ENCODE assay signal across 25 cellular contexts in genomic region chr6:167165887-167166471, GRCh38. TPM values are rescaled to one million over a fixed set of nuclear protein-coding genes. Genes with fewer than 3 reads are reported as not detected.
DNase-seq lines count a peak whose midpoint lies in the region; ATAC-seq, FAIRE-seq and TF ChIP-seq lines count a peak whose summit lies in the region.
"Had no signal": no experiment of that assay in that cellular context is flagged by ENCODE, and none has a peak within 500 bp of the region (broad histone marks: within the 10 kb centered on the region; RNA-seq: fewer than 3 reads in every experiment).

No MANE protein-coding gene starts in this region.

- peak; percentile 9 for FAIRE-seq in GM12892 (lab: Jason Lieb, UNC)
- no peak for FAIRE-seq in GM12878 (lab: Jason Lieb, UNC)
- no peak for FAIRE-seq in HepG2 (lab: Jason Lieb, UNC)
- FAIRE-seq: A549, G401.6, GM19239 had no signal

- H3K9me3 ChIP-seq in GM12878 (replicated peaks; ENCODE audit: control insufficient read depth, insufficient read depth, low read length) (no peaks in the 10 kb centered on the region), HepG2 (ENCODE audit: low read length) (no peaks in the 10 kb centered on the region), mucosa of descending colon (no peaks in the 10 kb centered on the region), OCI-LY7 (ENCODE audit: low read length) (no peaks in the 10 kb centered on the region)
- H3K9me3 ChIP-seq: A549, BE2C, BLaER1 had no signal

- in situ Hi-C loops in GM12878 (cut with MboI) (no loop called here), HepG2 (cut with HindIII; ENCODE audit: extremely low pct_ligation_motif_present, low pct_unique_long_range_greater_than_20kb) (no loop called here)

- intact Hi-C loops in GM12878 (cut with micrococcal nuclease; ENCODE audit: unreplicated experiment): no loop called here
- intact Hi-C loops in HepG2 (cut with micrococcal nuclease; ENCODE audit: unreplicated experiment): no loop called here
- intact Hi-C loops in mucosa of descending colon (cut with DNase I, micrococcal nuclease): no loop called here
- intact Hi-C loops in OCI-LY7 (cut with micrococcal nuclease; ENCODE audit: unreplicated experiment): no loop called here

- no peaks in the 10 kb centered on the region for H3K4me1 ChIP-seq in GM12878 (ENCODE audit: control insufficient read depth, insufficient read depth, low read length)
- H3K4me1 ChIP-seq in HepG2 (ENCODE audit: insufficient read depth, low read length): peaks cover 17% of the 10 kb centered on the region
- H3K4me1 ChIP-seq in mucosa of descending colon (ENCODE audit: low read depth): no peaks in the 10 kb centered on the region
- H3K4me1 ChIP-seq in OCI-LY7 (ENCODE audit: insufficient read depth, low read length, poor library complexity, severe bottlenecking): no peaks in the 10 kb centered on the region
- H3K4me1 ChIP-seq: A549, BE2C had no signal

- H3K4me3 Mint-ChIP-seq in stimulated activated effector memory CD8-positive, alpha-beta T cell treated with anti-CD3 and anti-CD28 coated beads, Interleukin-12 subunit alpha, Interleukin-12 subunit beta, amount 100 ng/mL, for 72 hours: no peak overlapping the region
- H3K4me3 Mint-ChIP-seq: CD14-positive monocyte; CD4-positive, alpha-beta memory T cell; CD4-positive, CD25-positive, alpha-beta regulatory T cell; CD8-positive, alpha-beta memory T cell had no signal

- H3K4me2 ChIP-seq in GM12878 (ENCODE audit: control insufficient read depth, insufficient read depth): no peak overlapping the region
- no peak overlapping the region for H3K4me2 ChIP-seq in HepG2 (ENCODE audit: low read depth, low read length)
- no peak overlapping the region for H3K4me2 ChIP-seq in OCI-LY7 (ENCODE audit: low read length)
- H3K4me2 ChIP-seq: A549, BLaER1 had no signal

- H3K9me3 Mint-ChIP-seq in stimulated activated effector memory CD8-positive, alpha-beta T cell treated with anti-CD3 and anti-CD28 coated beads, Interleukin-12 subunit alpha, Interleukin-12 subunit beta, amount 100 ng/mL, for 72 hours: no peaks in the 10 kb centered on the region
- H3K9me3 Mint-ChIP-seq: CD4-positive, alpha-beta memory T cell had no signal

- H3K27ac ChIP-seq in GM12878 (ENCODE audit: control insufficient read depth, insufficient read depth) (no peak overlapping the region), HepG2 (ENCODE audit: extremely low read length, insufficient read depth, low read length) (no peak overlapping the region), OCI-LY7 (ENCODE audit: low read depth, low read length, poor library complexity, severe bottlenecking) (no peak overlapping the region)
- H3K27ac ChIP-seq: 22Rv1, A549, BLaER1 had no signal

- H2AFZ ChIP-seq in GM12878 (ENCODE audit: control insufficient read depth, low read depth, low read length) (no peak overlapping the region), HepG2 (ENCODE audit: low read length) (no peak overlapping the region), OCI-LY7 (ENCODE audit: low read length) (no peak overlapping the region)

- TF ChIP-seq CTCF in GM12878 (IDR thresholded peaks at IDR 0.05 in 2 of 3, conservative IDR thresholded peaks at IDR 0.05 in 1 of 3; ENCODE audit: control insufficient read depth in 2 of 3, extremely low read depth in 1 of 3, insufficient read depth in 1 of 3, low read depth in 3 of 3, low read length in 3 of 3): no peak
- TF ChIP-seq CTCF in HepG2 (CRISPR knock-in tag; IDR thresholded peaks at IDR 0.05): no peak
- TF ChIP-seq CTCF in mucosa of descending colon (IDR thresholded peaks at IDR 0.05): no peak
- no peak for TF ChIP-seq CTCF in OCI-LY7 (conservative IDR thresholded peaks at IDR 0.05; ENCODE audit: low read length)

- no peaks in the 10 kb centered on the region for H3K36me3 Mint-ChIP-seq in stimulated activated effector memory CD8-positive, alpha-beta T cell treated with anti-CD3 and anti-CD28 coated beads, Interleukin-12 subunit alpha, Interleukin-12 subunit beta, amount 100 ng/mL, for 72 hours
- H3K36me3 Mint-ChIP-seq: CD14-positive monocyte; CD4-positive, alpha-beta memory T cell had no signal

- ATAC-seq in GM12878 (peak; percentile 71), HepG2 (no peak), mucosa of descending colon (no peak), GM21723 (IDR thresholded peaks at IDR 0.05; ENCODE audit: unreplicated experiment) (no peak)
- peak; percentile 51 for ATAC-seq in stimulated activated effector memory CD8-positive, alpha-beta T cell treated with anti-CD3 and anti-CD28 coated beads, Interleukin-12 subunit alpha, Interleukin-12 subunit beta, amount 100 ng/mL, for 72 hours
- ATAC-seq: A549 had no signal

- H3K27me3 ChIP-seq in GM12878 (replicated peaks in 1 of 2; ENCODE audit: control insufficient read depth in 2 of 2, insufficient read depth in 2 of 2, low read length in 1 of 2): no peaks in the 10 kb centered on the region
- H3K27me3 ChIP-seq in HepG2 (ENCODE audit: control insufficient read depth in 1 of 2, insufficient read depth in 2 of 2, low read length in 2 of 2): peaks cover 2 to 49% of the 10 kb centered on the region in 2 experiments; a peak in 4 of 5 replicates
- H3K27me3 ChIP-seq: BE2C, BLaER1 had no signal

- 0% methylated on average over 1 of the region's 1 CpG for WGBS in GM12878 (ENCODE audit: insufficient coverage, insufficient replicate concordance, low lambda C conversion rate, missing lambda C conversion rate)
- WGBS in HepG2 (ENCODE audit: low lambda C conversion rate): 11% methylated on average over 1 of the region's 1 CpG

- TF ChIP-seq RAD21 in GM12878 (IDR thresholded peaks at IDR 0.05; ENCODE audit: insufficient read depth, low read depth, low read length) (no peak), HepG2 (CRISPR knock-in tag; IDR thresholded peaks at IDR 0.05) (no peak)

- BruUV-seq in GM12878 (replicated peaks; lab: Mats Ljungman, UMichigan) (no TSS peak), HepG2 (replicated peaks; lab: Mats Ljungman, UMichigan) (no TSS peak), OCI-LY7 (replicated peaks; lab: Mats Ljungman, UMichigan) (no TSS peak)

- H3K4me3 ChIP-seq in GM12878 (no peak overlapping the region), HepG2 (replicated peaks in 1 of 3; ENCODE audit: insufficient read depth in 1 of 3, low read depth in 2 of 3, low read length in 3 of 3) (no peak overlapping the region), mucosa of descending colon (no peak overlapping the region), OCI-LY7 (ENCODE audit: low read depth, low read length, poor library complexity, severe bottlenecking) (no peak overlapping the region)
- H3K4me3 ChIP-seq: A549, BLaER1 had no signal

- no peaks in the 10 kb centered on the region for H4K20me1 ChIP-seq in GM12878 (ENCODE audit: control insufficient read depth, insufficient read depth)
- no peaks in the 10 kb centered on the region for H4K20me1 ChIP-seq in HepG2 (ENCODE audit: insufficient read depth, low read length)
- H4K20me1 ChIP-seq in OCI-LY7 (ENCODE audit: insufficient read depth, low read length): no peaks in the 10 kb centered on the region
- H4K20me1 ChIP-seq: BLaER1 had no signal

- H3K36me3 ChIP-seq in GM12878 (ENCODE audit: control insufficient read depth in 2 of 2, insufficient read depth in 2 of 2, low read length in 1 of 2) (no peaks in the 10 kb centered on the region), HepG2 (replicated peaks in 1 of 2; ENCODE audit: control insufficient read depth in 1 of 2, insufficient read depth in 2 of 2, low read length in 2 of 2) (no peaks in the 10 kb centered on the region), mucosa of descending colon (ENCODE audit: low read depth) (no peaks in the 10 kb centered on the region), OCI-LY7 (ENCODE audit: insufficient read depth, low read length) (no peaks in the 10 kb centered on the region)
- H3K36me3 ChIP-seq: BE2C, BLaER1 had no signal

- DNase-seq in GM12892 (ENCODE audit: insufficient read length) (no peak), GM12878 (ENCODE audit: low read depth, low spot score) (no peak), HepG2 (ENCODE audit: low spot score) (no peak), mucosa of descending colon (no peak), OCI-LY7 (ENCODE audit: low spot score) (no peak)
- DNase-seq in stimulated activated effector memory CD8-positive, alpha-beta T cell treated with anti-CD3 and anti-CD28 coated beads, Interleukin-12 subunit alpha, Interleukin-12 subunit beta, amount 100 ng/mL, for 72 hours (ENCODE audit: low spot score in 2 of 2): no peak
- DNase-seq: BE2C; C1 segment of cervical spinal cord; CD4-positive, alpha-beta memory T cell; CD4-positive, CD25-positive, alpha-beta regulatory T cell; CD8-positive, alpha-beta memory T cell; COR-L47; DMS 273 treated with DMSO at 0.1 percent for 48 hours; DMS153; DMS53; DMS79 treated with DMSO at 0.1 percent for 48 hours; GF-D8 had no signal

- SMC1A ChIA-PET in GM12878 (lab: Charles Lee; ENCODE audit: uncharacterized antibody, unreplicated experiment): no interaction called here

- TF ChIP-seq EP300 in GM12878 (IDR thresholded peaks at IDR 0.05; ENCODE audit: borderline replicate concordance in 1 of 2, control insufficient read depth in 1 of 2, low read depth in 2 of 2, low read length in 2 of 2) (no peak), HepG2 (IDR thresholded peaks at IDR 0.05; ENCODE audit: low read depth in 2 of 2, low read length in 2 of 2) (no peak), HepG2 (CRISPR knock-in tag; IDR thresholded peaks at IDR 0.05; ENCODE audit: borderline replicate concordance) (no peak)

- no peaks in the 10 kb centered on the region for H3K79me2 ChIP-seq in GM12878 (ENCODE audit: control insufficient read depth, insufficient read depth, low read length)
- no peaks in the 10 kb centered on the region for H3K79me2 ChIP-seq in HepG2 (ENCODE audit: insufficient read depth, low read length)
- no peaks in the 10 kb centered on the region for H3K79me2 ChIP-seq in OCI-LY7 (ENCODE audit: insufficient read depth, low read depth, low read length)

- RAD21 ChIA-PET in GM12878 (lab: Charles Lee; ENCODE audit: unreplicated experiment): no interaction called here

- CTCF ChIA-PET in GM12878 (lab: Yijun Ruan, JAX) (interaction anchor here (1.1 kb wide), 1 partner anchor 391 kb away, joined by 3 read pairs; no protein-coding TSS in a partner anchor), HepG2 (lab: Yijun Ruan, JAX; ENCODE audit: low intra/inter-chr PET ratio, low total read pairs) (no interaction called here), OCI-LY7 (lab: Charles Lee; ENCODE audit: unreplicated experiment) (interaction anchor here (0.6 kb wide), 1 partner anchor 210 kb away, joined by 22 read pairs; no protein-coding TSS in a partner anchor)

- POLR2A ChIA-PET in GM12878 (lab: Charles Lee) (interaction anchor here (1.1 kb wide), 1 partner anchor 13 kb away, joined by 3 read pairs; no protein-coding TSS in a partner anchor), HepG2 (lab: Yijun Ruan, JAX) (no interaction called here), OCI-LY7 (lab: Charles Lee) (interaction anchor here (1.2 kb wide), 1 partner anchor 15 kb away, joined by 3 read pairs; no protein-coding TSS in a partner anchor)

- no peak overlapping the region for H3K27ac Mint-ChIP-seq in stimulated activated effector memory CD8-positive, alpha-beta T cell treated with anti-CD3 and anti-CD28 coated beads, Interleukin-12 subunit alpha, Interleukin-12 subunit beta, amount 100 ng/mL, for 72 hours
- H3K27ac Mint-ChIP-seq: CD14-positive monocyte; CD4-positive, alpha-beta memory T cell had no signal

- H3K9me2 ChIP-seq in OCI-LY7 (ENCODE audit: insufficient read depth, low read length): no peaks in the 10 kb centered on the region

- TF ChIP-seq POLR2A in GM12892 (IDR thresholded peaks at IDR 0.05; ENCODE audit: low read depth, low read length) (no peak), GM12878 (IDR thresholded peaks at IDR 0.05; ENCODE audit: low read depth, low read length) (no peak), HepG2 (IDR thresholded peaks at IDR 0.05; ENCODE audit: insufficient read depth in 1 of 2, low read depth in 2 of 2, low read length in 2 of 2) (no peak)

- H3K9ac ChIP-seq in GM12878 (ENCODE audit: control insufficient read depth, insufficient read depth, low read length) (no peak overlapping the region), HepG2 (ENCODE audit: insufficient read depth, low read depth, low read length) (no peak overlapping the region)
- H3K9ac ChIP-seq: BLaER1 had no signal

- H3K4me1 Mint-ChIP-seq in stimulated activated effector memory CD8-positive, alpha-beta T cell treated with anti-CD3 and anti-CD28 coated beads, Interleukin-12 subunit alpha, Interleukin-12 subunit beta, amount 100 ng/mL, for 72 hours: no peaks in the 10 kb centered on the region
- H3K4me1 Mint-ChIP-seq: CD14-positive monocyte; CD8-positive, alpha-beta memory T cell had no signal

RNA-seq across cellular contexts. Expression of gene GPR31, which starts 8.2 kb away (rescaled TPM):
- polyA plus RNA-seq in GM12892 (2012; ENCODE audit: missing spikeins): not detected
- not detected in 2 replicates for total RNA-seq in GM12878 (2013; cell fraction: nucleolus; rRNA removed)
- total RNA-seq in GM12878 (2014; rRNA removed) (not detected in 2 replicates), GM12878 (2014; rRNA removed; fragmentation: Illumina TruSeq; extraction: Trizol) (not detected in 2 replicates), GM12878 (2021) (not detected in 2 replicates), HepG2 (2016; rRNA removed; fragmentation: Illumina TruSeq; extraction: Trizol) (not detected in 2 replicates), mucosa of descending colon (not detected), OCI-LY7 (2022) (not detected in 2 replicates)
- polyA plus RNA-seq in GM12878 (2011; ENCODE audit: low read depth): not detected
- polyA plus RNA-seq in GM12878 (2011; rRNA removed) (not detected in 2 replicates), GM12878 (2014; fragmentation: Illumina TruSeq; extraction: Trizol) (not detected in 2 replicates), GM12878 (2014; fragmentation: Nextera tagmentation; extraction: Ambion mirVana) (not detected), GM12878 (2014; rRNA removed) (not detected in 2 replicates), GM12878 (2016; fragmentation: Nextera tagmentation; extraction: Ambion mirVana) (not detected), HepG2 (2011; rRNA removed) (not detected in 2 replicates)
- polyA plus RNA-seq in GM12878 (2011; cell fraction: cytosol; rRNA removed): not detected in 2 replicates
- polyA plus RNA-seq in GM12878 (2011; cell fraction: nucleus; rRNA removed): not detected in 2 replicates
- polyA plus RNA-seq in GM12878 (2012): not detected in 2 replicates
- polyA minus RNA-seq in GM12878 (2011; rRNA and poly(A)+ RNA removed): not detected in 2 replicates
- not detected in 2 replicates for polyA minus RNA-seq in GM12878 (2011; cell fraction: cytosol; rRNA and poly(A)+ RNA removed)
- polyA minus RNA-seq in GM12878 (2011; cell fraction: nucleus; rRNA and poly(A)+ RNA removed): not detected in 2 replicates
- not detected in 2 replicates for total RNA-seq in HepG2 (2016; cell fraction: cytosol; rRNA removed; fragmentation: Illumina TruSeq; extraction: Trizol; ENCODE audit: low read depth)
- not detected in 2 replicates for total RNA-seq in HepG2 (2016; cell fraction: insoluble cytoplasmic fraction; rRNA removed; fragmentation: Illumina TruSeq; extraction: Trizol)
- total RNA-seq in HepG2 (2016; cell fraction: membrane; rRNA removed; fragmentation: Illumina TruSeq; extraction: Trizol): not detected in 2 replicates
- total RNA-seq in HepG2 (2016; cell fraction: nucleus; rRNA removed; fragmentation: Illumina TruSeq; extraction: Trizol): not detected in 2 replicates
- polyA plus RNA-seq in HepG2 (2011; cell fraction: cytosol; rRNA removed): not detected in 2 replicates
- polyA plus RNA-seq in HepG2 (2011; cell fraction: nucleus; rRNA removed): not detected in 2 replicates
- polyA plus RNA-seq in HepG2 (2012): not detected in 2 replicates
- polyA plus RNA-seq in HepG2 (2016; cell fraction: cytosol; fragmentation: Illumina TruSeq; extraction: Trizol; ENCODE audit: low read depth): not detected in 2 replicates
- not detected in 2 replicates for polyA plus RNA-seq in HepG2 (2016; cell fraction: insoluble cytoplasmic fraction; fragmentation: Illumina TruSeq; extraction: Trizol; ENCODE audit: low read depth)
- not detected in 2 replicates for polyA plus RNA-seq in HepG2 (2016; cell fraction: membrane; fragmentation: Illumina TruSeq; extraction: Trizol; ENCODE audit: low read depth)
- not detected in 2 replicates for polyA plus RNA-seq in HepG2 (2016; cell fraction: nucleus; fragmentation: Illumina TruSeq; extraction: Trizol; ENCODE audit: insufficient read depth, low read depth)
- polyA minus RNA-seq in HepG2 (2011; rRNA and poly(A)+ RNA removed; ENCODE audit: low replicate concordance): not detected in 2 replicates
- polyA minus RNA-seq in HepG2 (2011; cell fraction: cytosol; rRNA and poly(A)+ RNA removed): not detected in 2 replicates
- polyA minus RNA-seq in HepG2 (2011; cell fraction: nucleus; rRNA and poly(A)+ RNA removed): not detected in 2 replicates
- total RNA-seq in OCI-LY7 (2014; rRNA removed; shearing (Covaris generic)): not detected in 2 replicates
- total RNA-seq: A172; CD4-positive, alpha-beta memory T cell; CD4-positive, CD25-positive, alpha-beta regulatory T cell; CD8-positive, alpha-beta memory T cell had no signal
- polyA plus RNA-seq: A549; CD14-positive monocyte; CD4-positive, alpha-beta memory T cell; CD4-positive, CD25-positive, alpha-beta regulatory T cell; CD8-positive, alpha-beta memory T cell had no signal

RNA-seq across cellular contexts. Expression of gene CCR6, which starts 43.1 kb away (rescaled TPM):
- polyA plus RNA-seq in GM12892 (2012; ENCODE audit: missing spikeins): 3.4 TPM
- 2.4 and 2.7 TPM in 2 replicates for total RNA-seq in GM12878 (2013; cell fraction: nucleolus; rRNA removed)
- total RNA-seq in GM12878 (2014; rRNA removed): 7.2 and 7.6 TPM in 2 replicates
- total RNA-seq in GM12878 (2014; rRNA removed; fragmentation: Illumina TruSeq; extraction: Trizol): 6.6 and 7.5 TPM in 2 replicates
- 5.6 and 7.3 TPM in 2 replicates for total RNA-seq in GM12878 (2021)
- 2.3 TPM for polyA plus RNA-seq in GM12878 (2011; ENCODE audit: low read depth)
- polyA plus RNA-seq in GM12878 (2011; rRNA removed): 5.6 and 7.0 TPM in 2 replicates
- 7.5 and 7.6 TPM in 2 replicates for polyA plus RNA-seq in GM12878 (2011; cell fraction: cytosol; rRNA removed)
- polyA plus RNA-seq in GM12878 (2011; cell fraction: nucleus; rRNA removed): 0.67 and 1.7 TPM in 2 replicates
- 1.9 and 3.1 TPM in 2 replicates for polyA plus RNA-seq in GM12878 (2012)
- polyA plus RNA-seq in GM12878 (2014; fragmentation: Illumina TruSeq; extraction: Trizol): 7.6 and 8.1 TPM in 2 replicates
- polyA plus RNA-seq in GM12878 (2014; fragmentation: Nextera tagmentation; extraction: Ambion mirVana): 1 to 10 TPM; 5.5 to 6.8 TPM
- 4.8 and 5.6 TPM in 2 replicates for polyA plus RNA-seq in GM12878 (2014; rRNA removed)
- 1 to 10 TPM; 2.2 to 3.3 TPM for polyA plus RNA-seq in GM12878 (2016; fragmentation: Nextera tagmentation; extraction: Ambion mirVana)
- polyA minus RNA-seq in GM12878 (2011; rRNA and poly(A)+ RNA removed): 12.6 and 15.8 TPM in 2 replicates
- polyA minus RNA-seq in GM12878 (2011; cell fraction: cytosol; rRNA and poly(A)+ RNA removed): 1.1 and 2.7 TPM in 2 replicates
- 0.73 and 1.3 TPM in 2 replicates for polyA minus RNA-seq in GM12878 (2011; cell fraction: nucleus; rRNA and poly(A)+ RNA removed)
- 4.2 and 4.5 TPM in 2 replicates for total RNA-seq in HepG2 (2016; rRNA removed; fragmentation: Illumina TruSeq; extraction: Trizol)
- total RNA-seq in HepG2 (2016; cell fraction: cytosol; rRNA removed; fragmentation: Illumina TruSeq; extraction: Trizol; ENCODE audit: low read depth): 0.10 TPM in 1 of 2 replicates, not detected in the other
- total RNA-seq in HepG2 (2016; cell fraction: insoluble cytoplasmic fraction; rRNA removed; fragmentation: Illumina TruSeq; extraction: Trizol): 4.0 and 4.5 TPM in 2 replicates
- total RNA-seq in HepG2 (2016; cell fraction: membrane; rRNA removed; fragmentation: Illumina TruSeq; extraction: Trizol): 1.2 and 1.3 TPM in 2 replicates
- 0.56 and 1.4 TPM in 2 replicates for total RNA-seq in HepG2 (2016; cell fraction: nucleus; rRNA removed; fragmentation: Illumina TruSeq; extraction: Trizol)
- 8.7 and 11.3 TPM in 2 replicates for polyA plus RNA-seq in HepG2 (2011; rRNA removed)
- polyA plus RNA-seq in HepG2 (2011; cell fraction: cytosol; rRNA removed): 11.0 and 18.6 TPM in 2 replicates
- polyA plus RNA-seq in HepG2 (2011; cell fraction: nucleus; rRNA removed): 3.2 and 3.5 TPM in 2 replicates
- 9.4 and 18.5 TPM in 2 replicates for polyA plus RNA-seq in HepG2 (2012)
- 0.07 and 0.20 TPM in 2 replicates for polyA plus RNA-seq in HepG2 (2016; cell fraction: cytosol; fragmentation: Illumina TruSeq; extraction: Trizol; ENCODE audit: low read depth)
- 2.7 and 3.0 TPM in 2 replicates for polyA plus RNA-seq in HepG2 (2016; cell fraction: insoluble cytoplasmic fraction; fragmentation: Illumina TruSeq; extraction: Trizol; ENCODE audit: low read depth)
- 0.43 and 0.55 TPM in 2 replicates for polyA plus RNA-seq in HepG2 (2016; cell fraction: membrane; fragmentation: Illumina TruSeq; extraction: Trizol; ENCODE audit: low read depth)
- 1.1 and 2.3 TPM in 2 replicates for polyA plus RNA-seq in HepG2 (2016; cell fraction: nucleus; fragmentation: Illumina TruSeq; extraction: Trizol; ENCODE audit: insufficient read depth, low read depth)
- polyA minus RNA-seq in HepG2 (2011; rRNA and poly(A)+ RNA removed; ENCODE audit: low replicate concordance): 31.5 TPM in 1 of 2 replicates, not detected in the other
- 9.9 and 14.7 TPM in 2 replicates for polyA minus RNA-seq in HepG2 (2011; cell fraction: cytosol; rRNA and poly(A)+ RNA removed)
- polyA minus RNA-seq in HepG2 (2011; cell fraction: nucleus; rRNA and poly(A)+ RNA removed): 0.77 and 1.4 TPM in 2 replicates
- total RNA-seq in mucosa of descending colon: under 1 TPM in 2 of 3 donors, not detected in 1; 0.17 to 0.43 TPM
- 0.05 and 0.35 TPM in 2 replicates for total RNA-seq in OCI-LY7 (2014; rRNA removed; shearing (Covaris generic))
- 0.10 TPM in 1 of 2 replicates, not detected in the other for total RNA-seq in OCI-LY7 (2022)
- total RNA-seq: A172 had no signal

Comparison
In these comparisons a context has a peak if more than half of its experiments do, and no peak if none do; other contexts are left out.
1. ATAC-seq: peak in GM12878 (single experiment) and stimulated activated effector memory CD8-positive, alpha-beta T cell treated with anti-CD3 and anti-CD28 coated beads, Interleukin-12 subunit alpha, Interleukin-12 subunit beta, amount 100 ng/mL, for 72 hours (single experiment); none in HepG2 (single experiment), mucosa of descending colon (single experiment) and GM21723 (single experiment).